ENCODE assay signal across 23 cellular contexts in genomic region chr3:195046441-195046840, GRCh38.
"Had no signal": no experiment of that assay in that cellular context is flagged by ENCODE, and none has a peak within 500 bp of the region (broad histone marks: within the 10 kb centered on the region; RNA-seq: fewer than 3 reads in every experiment).

No MANE protein-coding gene starts in this region.

- DNase-seq: activated CD4-positive, alpha-beta T cell treated with anti-CD3 and anti-CD28 coated beads for 4 hours; activated CD4-positive, CD25-positive, alpha-beta regulatory T cell; activated CD8-positive, alpha-beta memory T cell treated with anti-CD3 and anti-CD28 coated beads, Interleukin-2, amount 50 U/mL, for 4 hours; activated CD8-positive, alpha-beta T cell treated with anti-CD3 and anti-CD28 coated beads for 36 hours; activated naive CD4-positive, alpha-beta T cell; activated T-cell treated with anti-CD3 and anti-CD28 coated beads, Interleukin-2, amount 50 U/mL, for 72 hours; amygdala; NCI-H1092; NCI-H1417 treated with DMSO at 0.1 percent for 48 hours; NCI-H1694; NCI-H2029; NCI-H2107; NCI-H2171 treated with DMSO at 0.1 percent for 48 hours; NCI-H226; NCI-H510A; NCI-H526 treated with DMSO at 0.1 percent for 48 hours; NCI-H82; RPMI8226; SK-N-SH; T-helper 1 cell had no signal

- H3K9me3 ChIP-seq: SK-N-SH had no signal

- ATAC-seq: activated CD8-positive, alpha-beta T cell treated with anti-CD3 and anti-CD28 coated beads for 36 hours; activated T-cell treated with anti-CD3 and anti-CD28 coated beads, Interleukin-2, amount 50 U/mL, for 72 hours; Right ventricle myocardium inferior had no signal

- H3K27ac ChIP-seq: KMS-11, VCaP had no signal
